In genomic region chr2:128319457-128319772, GRCh38 we compare ENCODE assay signal across 2 cellular contexts.
TF ChIP-seq lines count a peak whose summit lies in the region.

No MANE protein-coding gene starts in this region.

TF ChIP-seq in GM12878, 131 proteins besides CTCF, POLR2A, EP300 and RAD21:
- TF ChIP-seq BCL11A (IDR thresholded peaks at IDR 0.05; ENCODE audit: low read depth, low read length) = no peak
- no peak for TF ChIP-seq ZNF687 (IDR thresholded peaks at IDR 0.05)
- TF ChIP-seq SRF (IDR thresholded peaks at IDR 0.05; ENCODE audit: low read depth in 2 of 2, low read length in 2 of 2) = no peak
- TF ChIP-seq SMC3 (IDR thresholded peaks at IDR 0.05; ENCODE audit: borderline replicate concordance, low read length) = no peak
- TF ChIP-seq MTA3 (IDR thresholded peaks at IDR 0.05; ENCODE audit: borderline replicate concordance, low read length) = no peak
- no peak for TF ChIP-seq FOXK2 (IDR thresholded peaks at IDR 0.05)
- no peak for TF ChIP-seq EED (IDR thresholded peaks at IDR 0.05; ENCODE audit: low read depth)
- TF ChIP-seq CHD2 (IDR thresholded peaks at IDR 0.05; ENCODE audit: borderline replicate concordance, low read depth, low read length) = no peak
- TF ChIP-seq RELB (IDR thresholded peaks at IDR 0.05; ENCODE audit: low read depth) = no peak
- TF ChIP-seq ESRRA (IDR thresholded peaks at IDR 0.05; ENCODE audit: low read length) = no peak
- no peak for TF ChIP-seq ZNF274 (IDR thresholded peaks at IDR 0.05; ENCODE audit: insufficient read depth, insufficient read length)
- no peak for TF ChIP-seq PAX8 (IDR thresholded peaks at IDR 0.05)
- TF ChIP-seq ZNF592 (IDR thresholded peaks at IDR 0.05) = no peak
- no peak for TF ChIP-seq KLF5 (IDR thresholded peaks at IDR 0.05; ENCODE audit: partially characterized antibody)

TF ChIP-seq in HepG2, 621 proteins besides CTCF, POLR2A, EP300 and RAD21:
- TF ChIP-seq CCDC6 (CRISPR knock-in tag; IDR thresholded peaks at IDR 0.05) (no peak), ZNF143 (CRISPR knock-in tag; IDR thresholded peaks at IDR 0.05) (no peak), PRDM15 (CRISPR knock-in tag; IDR thresholded peaks at IDR 0.05) (no peak), ATRX (CRISPR knock-in tag; IDR thresholded peaks at IDR 0.05; ENCODE audit: borderline replicate concordance) (no peak), ZNF749 (CRISPR knock-in tag; IDR thresholded peaks at IDR 0.05; ENCODE audit: borderline replicate concordance) (no peak), THRA (CRISPR knock-in tag; IDR thresholded peaks at IDR 0.05; ENCODE audit: borderline replicate concordance) (no peak), ZNF776 (CRISPR knock-in tag; IDR thresholded peaks at IDR 0.05) (no peak), JARID2 (CRISPR knock-in tag; IDR thresholded peaks at IDR 0.05; ENCODE audit: insufficient replicate concordance) (no peak), RFXANK (CRISPR knock-in tag; IDR thresholded peaks at IDR 0.05) (no peak), ZNF605 (CRISPR knock-in tag; IDR thresholded peaks at IDR 0.05) (no peak), TBX2 (CRISPR knock-in tag; IDR thresholded peaks at IDR 0.05; ENCODE audit: borderline replicate concordance) (no peak), ARNTL (CRISPR knock-in tag; IDR thresholded peaks at IDR 0.05) (no peak), ZNF607 (CRISPR knock-in tag; IDR thresholded peaks at IDR 0.05; ENCODE audit: borderline replicate concordance) (no peak), ZNF777 (CRISPR knock-in tag; IDR thresholded peaks at IDR 0.05) (no peak)
